14 cellular contexts compared by ENCODE assay signal in the genomic region with DNA sequence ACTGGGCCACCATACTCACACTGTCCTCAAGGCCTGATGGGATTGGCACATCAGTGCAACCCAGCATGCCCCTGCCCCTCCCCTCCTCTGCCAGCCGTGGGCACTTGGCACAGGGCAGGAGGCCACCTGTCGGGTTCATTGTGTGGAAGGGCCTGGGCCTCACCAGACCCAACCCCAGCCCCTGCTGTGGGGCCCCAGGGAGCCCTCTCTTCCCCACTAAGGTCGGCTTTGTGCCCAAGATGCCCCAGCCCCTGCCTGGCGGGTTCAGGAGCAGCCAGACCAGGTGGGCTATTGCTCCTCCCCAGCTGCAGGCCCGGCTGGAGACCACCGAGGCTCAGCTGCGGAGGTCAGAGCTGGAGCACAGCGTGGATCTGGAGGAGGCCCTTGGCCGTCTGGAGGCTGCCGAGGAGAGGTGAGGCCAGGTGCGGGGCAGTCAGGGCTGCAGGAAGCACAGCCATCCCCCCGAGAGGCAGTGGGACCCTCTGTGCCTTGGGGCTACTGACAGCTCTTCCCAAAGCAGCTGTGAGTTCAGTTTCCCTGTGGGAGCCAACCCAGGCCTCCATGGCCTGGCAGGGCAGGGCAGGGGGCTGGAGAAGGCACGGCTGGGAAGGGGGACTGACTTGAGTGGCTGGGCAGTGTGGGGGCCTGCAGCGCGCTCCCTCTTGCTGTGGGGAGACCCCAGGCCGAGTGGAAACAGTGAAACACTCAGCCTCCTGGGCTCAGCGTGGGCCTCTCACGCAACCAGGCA. TPM values are rescaled to one million over a fixed set of nuclear protein-coding genes. Genes with fewer than 3 reads are reported as not detected.
DNase-seq lines count a peak whose midpoint lies in the region; ATAC-seq, FAIRE-seq and TF ChIP-seq lines count a peak whose summit lies in the region.
"Had no signal": no experiment of that assay in that cellular context is flagged by ENCODE, and none has a peak within 500 bp of the region (broad histone marks: within the 10 kb centered on the region; RNA-seq: fewer than 3 reads in every experiment).

No MANE protein-coding gene starts in this region.

- no peak overlapping the region for H3K27ac Mint-ChIP-seq in astrocyte (ENCODE audit: unreplicated experiment)
- no peak overlapping the region for H3K27ac Mint-ChIP-seq in stimulated activated effector memory CD8-positive, alpha-beta T cell treated with anti-CD3 and anti-CD28 coated beads, Interleukin-12 subunit alpha, Interleukin-12 subunit beta, amount 100 ng/mL, for 72 hours

- H3K27ac ChIP-seq in ACC112 (ENCODE audit: low read depth, low read length) (peak overlapping the region; percentile 93; the same call in 1 of the 2 replicates), astrocyte (ENCODE audit: low read depth, low read length) (peak overlapping the region; percentile 87), PC-3 (ENCODE audit: low read length) (no peak overlapping the region)
- H3K27ac ChIP-seq: cardiac muscle cell, uterus had no signal

- H4K20me1 ChIP-seq in astrocyte (ENCODE audit: insufficient read depth, low read length) (no peaks in the 10 kb centered on the region), PC-3 (ENCODE audit: low read length) (no peaks in the 10 kb centered on the region)

- peaks cover 5% of the 10 kb centered on the region for H3K4me1 Mint-ChIP-seq in astrocyte (ENCODE audit: low read depth, unreplicated experiment)
- no peaks in the 10 kb centered on the region for H3K4me1 Mint-ChIP-seq in stimulated activated effector memory CD8-positive, alpha-beta T cell treated with anti-CD3 and anti-CD28 coated beads, Interleukin-12 subunit alpha, Interleukin-12 subunit beta, amount 100 ng/mL, for 72 hours

- H3K36me3 ChIP-seq in ACC112 (ENCODE audit: insufficient read depth, low read length) (no peaks in the 10 kb centered on the region), H7 (replicated peaks; ENCODE audit: control insufficient read depth, insufficient read depth, low read length) (no peaks in the 10 kb centered on the region), astrocyte (ENCODE audit: insufficient read depth, low read length) (no peaks in the 10 kb centered on the region), mucosa of descending colon (ENCODE audit: low read depth) (no peaks in the 10 kb centered on the region), PC-3 (ENCODE audit: low read depth, low read length) (no peaks in the 10 kb centered on the region)
- H3K36me3 ChIP-seq: cardiac muscle cell, uterus had no signal

- H3K4me3 ChIP-seq in ACC112 (ENCODE audit: low read depth, low read length) (no peak overlapping the region), H7 (ENCODE audit: insufficient read depth, low read depth, low read length) (no peak overlapping the region), astrocyte (ENCODE audit: insufficient read depth, low read depth, low read length) (no peak overlapping the region), mucosa of descending colon (no peak overlapping the region), PC-3 (ENCODE audit: low read length) (no peak overlapping the region)
- H3K4me3 ChIP-seq: cardiac muscle cell, uterus had no signal

- no peaks in the 10 kb centered on the region for H3F3A ChIP-seq in PC-3 (ENCODE audit: low read length, unreplicated experiment)

- H3K36me3 Mint-ChIP-seq in astrocyte (ENCODE audit: low read depth, unreplicated experiment), result no peaks in the 10 kb centered on the region
- H3K36me3 Mint-ChIP-seq in stimulated activated effector memory CD8-positive, alpha-beta T cell treated with anti-CD3 and anti-CD28 coated beads, Interleukin-12 subunit alpha, Interleukin-12 subunit beta, amount 100 ng/mL, for 72 hours, result no peaks in the 10 kb centered on the region

- H2AFZ ChIP-seq in ACC112 (ENCODE audit: low read length, unreplicated experiment) (no peak overlapping the region), astrocyte (ENCODE audit: low read depth, low read length) (no peak overlapping the region), PC-3 (ENCODE audit: low read length) (no peak overlapping the region)

- CTCF ChIA-PET in PC-3 (lab: Charles Lee), result no interaction called here

- H3K9me3 ChIP-seq in astrocyte (ENCODE audit: insufficient read depth, low read depth, low read length), result no peaks in the 10 kb centered on the region
- H3K9me3 ChIP-seq in mucosa of descending colon, result no peaks in the 10 kb centered on the region
- no peaks in the 10 kb centered on the region for H3K9me3 ChIP-seq in PC-3 (ENCODE audit: low read length)
- H3K9me3 ChIP-seq: uterus had no signal

- TF ChIP-seq CTCF in astrocyte (IDR thresholded peaks at IDR 0.05; ENCODE audit: insufficient read depth, low read depth, low read length) (no peak), mucosa of descending colon (IDR thresholded peaks at IDR 0.05) (no peak), PC-3 (conservative IDR thresholded peaks at IDR 0.05; ENCODE audit: low read depth, low read length) (no peak)

- H3K4me2 ChIP-seq in astrocyte (ENCODE audit: low read length), result peak overlapping the region; percentile 11
- H3K4me2 ChIP-seq in PC-3 (ENCODE audit: low read length), result no peak overlapping the region

- H3K4me3 Mint-ChIP-seq in astrocyte (ENCODE audit: unreplicated experiment), result no peak overlapping the region
- no peak overlapping the region for H3K4me3 Mint-ChIP-seq in stimulated activated effector memory CD8-positive, alpha-beta T cell treated with anti-CD3 and anti-CD28 coated beads, Interleukin-12 subunit alpha, Interleukin-12 subunit beta, amount 100 ng/mL, for 72 hours

- H3K4me1 ChIP-seq in ACC112 (ENCODE audit: control insufficient read depth, insufficient read depth, low read length, unreplicated experiment) (peaks cover 25% of the 10 kb centered on the region), astrocyte (ENCODE audit: insufficient read depth, low read length) (peaks cover 28% of the 10 kb centered on the region), mucosa of descending colon (ENCODE audit: low read depth) (no peaks in the 10 kb centered on the region), PC-3 (ENCODE audit: insufficient read depth, low read length) (peaks cover 12% of the 10 kb centered on the region)
- H3K4me1 ChIP-seq: uterus had no signal

- H3K9ac ChIP-seq in astrocyte (ENCODE audit: low read length) (peak overlapping the region; percentile 72), PC-3 (ENCODE audit: low read length) (no peak overlapping the region)

- intact Hi-C loops in mucosa of descending colon (cut with DNase I, micrococcal nuclease), result no loop called here
- intact Hi-C loops in PC-3 (cut with micrococcal nuclease), result no loop called here

- H3K9me3 Mint-ChIP-seq in astrocyte (ENCODE audit: unreplicated experiment), result no peaks in the 10 kb centered on the region
- H3K9me3 Mint-ChIP-seq in stimulated activated effector memory CD8-positive, alpha-beta T cell treated with anti-CD3 and anti-CD28 coated beads, Interleukin-12 subunit alpha, Interleukin-12 subunit beta, amount 100 ng/mL, for 72 hours, result no peaks in the 10 kb centered on the region

- FAIRE-seq in astrocyte (lab: Jason Lieb, UNC), result no peak
- FAIRE-seq: GM12891, islet of Langerhans had no signal

- H3K27me3 ChIP-seq in ACC112 (ENCODE audit: insufficient read depth, low read length), result no peaks in the 10 kb centered on the region
- H3K27me3 ChIP-seq in H7 (ENCODE audit: control insufficient read depth, insufficient read depth, low read length), result no peaks in the 10 kb centered on the region
- H3K27me3 ChIP-seq in astrocyte (ENCODE audit: insufficient read depth, low read length), result peaks cover 4% of the 10 kb centered on the region
- H3K27me3 ChIP-seq in PC-3 (ENCODE audit: low read length), result no peaks in the 10 kb centered on the region
- H3K27me3 ChIP-seq: cardiac muscle cell, uterus had no signal

- BruUV-seq in PC-3 (replicated peaks; lab: Mats Ljungman, UMichigan), result no TSS peak

- DNase-seq in H7, result peak; percentile 70
- DNase-seq in astrocyte (ENCODE audit: low read depth), result no peak
- peak in 2 of 3 donors; percentile 1 to 43 for DNase-seq in mucosa of descending colon
- no peak for DNase-seq in PC-3
- no peak for DNase-seq in stimulated activated effector memory CD8-positive, alpha-beta T cell treated with anti-CD3 and anti-CD28 coated beads, Interleukin-12 subunit alpha, Interleukin-12 subunit beta, amount 100 ng/mL, for 72 hours (ENCODE audit: low spot score in 2 of 2)
- DNase-seq: MM.1S, NCI-H526 treated with DMSO at 0.1 percent for 48 hours had no signal

- POLR2A ChIA-PET in PC-3 (lab: Charles Lee; ENCODE audit: unreplicated experiment), result no interaction called here

- ATAC-seq in mucosa of descending colon (no peak), HG02571 (IDR thresholded peaks at IDR 0.05; ENCODE audit: unreplicated experiment) (no peak), PC-3 (no peak), GM19328 (IDR thresholded peaks at IDR 0.05; ENCODE audit: unreplicated experiment) (no peak)
- ATAC-seq in stimulated activated effector memory CD8-positive, alpha-beta T cell treated with anti-CD3 and anti-CD28 coated beads, Interleukin-12 subunit alpha, Interleukin-12 subunit beta, amount 100 ng/mL, for 72 hours, result no peak

- H3K9me2 ChIP-seq in PC-3 (replicated peaks; ENCODE audit: low read length), result no peaks in the 10 kb centered on the region

- H3K79me2 ChIP-seq in ACC112 (ENCODE audit: control insufficient read depth, insufficient read depth, low read length, unreplicated experiment) (no peaks in the 10 kb centered on the region), astrocyte (ENCODE audit: insufficient read depth, low read length) (no peaks in the 10 kb centered on the region), PC-3 (ENCODE audit: low read length) (no peaks in the 10 kb centered on the region)

- peaks cover 17% of the 10 kb centered on the region for H3K27me3 Mint-ChIP-seq in astrocyte (ENCODE audit: low read depth, unreplicated experiment)

RNA-seq across cellular contexts. Expression of gene CROCC2, which starts 16.3 kb away (rescaled TPM):
- total RNA-seq in H7 (2014; rRNA removed; shearing (Covaris generic)), result 0.38 TPM in 1 of 2 replicates, not detected in the other
- total RNA-seq in astrocyte (not detected in 2 replicates), mucosa of descending colon (under 1 TPM in 2 of 3 donors, not detected in 1; 0.07 to 0.19 TPM), PC-3 (2014; rRNA removed) (not detected in 2 replicates)
- total RNA-seq: cardiac muscle cell had no signal

RNA-seq across cellular contexts. Expression of gene MAB21L4, which starts 26.5 kb away (rescaled TPM):
- total RNA-seq in H7 (2014; rRNA removed; shearing (Covaris generic)), result not detected in 2 replicates
- 0.43 and 0.59 TPM in 2 replicates for total RNA-seq in astrocyte
- total RNA-seq in mucosa of descending colon, result 10 to 100 TPM in 1 of 3 donors, 1 to 10 TPM in 2; 3.3 to 13.2 (median 8.1) TPM
- 0.12 and 1.0 TPM in 2 replicates for total RNA-seq in PC-3 (2014; rRNA removed)
- total RNA-seq: cardiac muscle cell had no signal

RNA-seq across cellular contexts. Expression of gene AGXT, which starts 53.8 kb away (rescaled TPM):
- not detected in 2 replicates for total RNA-seq in H7 (2014; rRNA removed; shearing (Covaris generic))
- not detected in 2 replicates for total RNA-seq in astrocyte
- 1 to 10 TPM in 2 of 3 donors, under 1 TPM in 1; 0.22 to 4.1 (median 1.0) TPM for total RNA-seq in mucosa of descending colon
- not detected in 2 replicates for total RNA-seq in PC-3 (2014; rRNA removed)
- total RNA-seq: uterus had no signal

Comparison
In these comparisons a context has a peak if more than half of its experiments do, and no peak if none do; other contexts are left out.
1. DNase-seq: peak in H7 (single experiment) and mucosa of descending colon (2 of 3); none in astrocyte (single experiment), PC-3 (single experiment) and stimulated activated effector memory CD8-positive, alpha-beta T cell treated with anti-CD3 and anti-CD28 coated beads, Interleukin-12 subunit alpha, Interleukin-12 subunit beta, amount 100 ng/mL, for 72 hours (0 of 2).